ENCODE assay signal across 15 cellular contexts in genomic region chr7:71768470-71768869, GRCh38.
A peak's percentile ranks its signal among the peaks of the same experiment; 100 is the strongest.
DNase-seq lines count a peak whose midpoint lies in the region; ATAC-seq and TF ChIP-seq lines count a peak whose summit lies in the region.
"Had no signal": no experiment of that assay in that cellular context is flagged by ENCODE, and none has a peak within 500 bp of the region (broad histone marks: within the 10 kb centered on the region; RNA-seq: fewer than 3 reads in every experiment).

No MANE protein-coding gene starts in this region.

- DNase-seq in M059J (ENCODE audit: low read depth) (peak; percentile 65), astrocyte of the cerebellum (ENCODE audit: low read depth) (peak; percentile 59), esophagus muscularis mucosa (ENCODE audit: extremely low spot score) (peak; percentile 74), heart left ventricle (no peak), T-helper 2 cell (no peak), Karpas-422 (no peak)
- DNase-seq: C1 segment of cervical spinal cord; Calu3; CD4-positive, alpha-beta memory T cell; COR-L47; DMS53; DMS79 treated with DMSO at 0.1 percent for 48 hours; GF-D8; H9 had no signal

- no peaks in the 10 kb centered on the region for H3K9me2 ChIP-seq in Karpas-422 (replicated peaks; ENCODE audit: insufficient read depth, low read length)

- intact Hi-C loops in esophagus muscularis mucosa (cut with DNase I) (no loop called here), heart left ventricle (cut with DNase I) (no loop called here)

- H3K79me2 ChIP-seq in Karpas-422 (ENCODE audit: low read length): no peaks in the 10 kb centered on the region

- no peak overlapping the region for H3K4me2 ChIP-seq in Karpas-422 (ENCODE audit: low read depth, low read length, poor library complexity, severe bottlenecking)

- H4K20me1 ChIP-seq in Karpas-422 (ENCODE audit: insufficient read depth, low read depth, low read length): no peaks in the 10 kb centered on the region

- H3K27ac ChIP-seq in esophagus muscularis mucosa (replicated peaks in 1 of 4) (no peak overlapping the region), heart left ventricle (no peak overlapping the region), Karpas-422 (ENCODE audit: low read length) (no peak overlapping the region)

- WGBS in esophagus muscularis mucosa: 62% methylated on average over 2 of the region's 2 CpGs
- 64 to 73% (median 72%) methylated on average over 2 of the region's 2 CpGs for WGBS in heart left ventricle, 4 donors

- no peak overlapping the region for H3K4me3 ChIP-seq in astrocyte of the cerebellum (ENCODE audit: low read depth, low read length)
- H3K4me3 ChIP-seq in esophagus muscularis mucosa: no peak overlapping the region
- no peak overlapping the region for H3K4me3 ChIP-seq in heart left ventricle
- H3K4me3 ChIP-seq in Karpas-422 (ENCODE audit: low read length): no peak overlapping the region

- H3K4me1 ChIP-seq in esophagus muscularis mucosa (no peaks in the 10 kb centered on the region), heart left ventricle (no peaks in the 10 kb centered on the region), Karpas-422 (ENCODE audit: low read length) (no peaks in the 10 kb centered on the region)

- TF ChIP-seq CTCF in astrocyte of the cerebellum (IDR thresholded peaks at IDR 0.05; ENCODE audit: low read depth, low read length, missing control alignments): no peak
- TF ChIP-seq CTCF in esophagus muscularis mucosa (IDR thresholded peaks at IDR 0.05): no peak
- no peak for TF ChIP-seq CTCF in heart left ventricle (IDR thresholded peaks at IDR 0.05)

- TF ChIP-seq EP300 in esophagus muscularis mucosa (IDR thresholded peaks at IDR 0.05): no peak

- H3K36me3 ChIP-seq in esophagus muscularis mucosa (no peaks in the 10 kb centered on the region), heart left ventricle (no peaks in the 10 kb centered on the region), Karpas-422 (ENCODE audit: insufficient read depth, low read length) (no peaks in the 10 kb centered on the region)

- in situ Hi-C loops in astrocyte of the cerebellum (cut with HindIII; ENCODE audit: low sequenced_read_pairs): no loop called here

- H3K9ac ChIP-seq in Karpas-422 (ENCODE audit: low read length): no peak overlapping the region

- no peak overlapping the region for H2AFZ ChIP-seq in Karpas-422 (ENCODE audit: low read length)

- TF ChIP-seq POLR2A in esophagus muscularis mucosa (IDR thresholded peaks at IDR 0.05; ENCODE audit: low read depth) (no peak), heart left ventricle (IDR thresholded peaks at IDR 0.05) (no peak)

- no peaks in the 10 kb centered on the region for H3K27me3 ChIP-seq in esophagus muscularis mucosa
- peaks cover 0 to 4% (median 0%) of the 10 kb centered on the region in 9 donors for H3K27me3 ChIP-seq in heart left ventricle
- H3K27me3 ChIP-seq in Karpas-422 (ENCODE audit: low read length): no peaks in the 10 kb centered on the region

- no peak for ATAC-seq in heart left ventricle
- ATAC-seq: HCT116 had no signal

- no peaks in the 10 kb centered on the region for H3K9me3 ChIP-seq in esophagus muscularis mucosa
- peaks cover 0 to 2% (median 0%) of the 10 kb centered on the region in 12 donors for H3K9me3 ChIP-seq in heart left ventricle
- H3K9me3 ChIP-seq in Karpas-422 (ENCODE audit: low read length): peaks cover 4% of the 10 kb centered on the region

Comparison
In these comparisons a context has a peak if more than half of its experiments do, and no peak if none do; other contexts are left out.
1. DNase-seq: peak in M059J (single experiment), astrocyte of the cerebellum (single experiment) and esophagus muscularis mucosa (single experiment); none in heart left ventricle (0 of 5), T-helper 2 cell (0 of 5) and Karpas-422 (single experiment).